Comparison of ENCODE assay signal across 1 cellular context in the genomic region with DNA sequence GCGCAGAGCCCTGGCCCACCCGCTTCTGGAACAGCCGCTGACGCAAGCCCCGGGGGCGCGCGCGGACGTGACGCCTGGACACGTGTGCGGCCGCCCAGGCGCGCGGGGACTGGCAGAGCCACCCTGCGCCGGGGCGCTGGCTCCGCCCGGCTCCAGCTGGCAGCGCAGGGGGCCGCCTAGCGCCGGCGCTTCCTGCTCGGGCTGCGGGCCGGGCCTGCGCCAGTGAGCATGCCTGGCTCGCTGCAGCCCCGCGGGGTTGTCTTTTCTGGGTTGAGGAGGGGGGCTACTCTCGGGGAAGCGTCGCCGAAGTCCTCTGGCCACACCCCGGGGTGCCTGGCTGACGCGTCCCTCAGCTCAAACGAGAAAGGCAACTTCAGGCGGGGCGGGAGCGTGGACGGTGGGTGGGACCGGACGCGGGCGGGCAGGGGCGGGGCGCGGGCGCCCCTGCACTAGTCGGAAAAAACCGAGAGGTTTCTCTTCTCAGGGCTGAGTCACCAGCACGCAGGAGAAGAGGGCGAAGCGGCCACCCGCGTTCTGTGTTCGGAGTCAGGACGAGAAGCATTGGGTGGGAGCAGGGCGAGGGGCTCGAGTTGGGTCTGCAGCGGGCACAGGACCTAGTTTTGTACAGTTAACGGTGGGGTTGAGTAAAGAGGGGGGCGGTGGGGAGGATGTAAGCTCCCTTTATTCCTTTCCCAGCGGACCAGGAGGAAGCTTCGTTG.
TF ChIP-seq lines count a peak whose summit lies in the region.

A gene with protein sequence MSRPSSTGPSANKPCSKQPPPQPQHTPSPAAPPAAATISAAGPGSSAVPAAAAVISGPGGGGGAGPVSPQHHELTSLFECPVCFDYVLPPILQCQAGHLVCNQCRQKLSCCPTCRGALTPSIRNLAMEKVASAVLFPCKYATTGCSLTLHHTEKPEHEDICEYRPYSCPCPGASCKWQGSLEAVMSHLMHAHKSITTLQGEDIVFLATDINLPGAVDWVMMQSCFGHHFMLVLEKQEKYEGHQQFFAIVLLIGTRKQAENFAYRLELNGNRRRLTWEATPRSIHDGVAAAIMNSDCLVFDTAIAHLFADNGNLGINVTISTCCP (minus strand): TSS at position 48 of the 719 bp plus-strand sequence. CDS start 320 bp downstream, outside the sequence.

TF ChIP-seq in HepG2, 621 proteins besides CTCF, POLR2A, EP300 and RAD21 (continued from another document and continues in another):
- TF ChIP-seq ZFP37 (CRISPR knock-in tag; IDR thresholded peaks at IDR 0.05; ENCODE audit: borderline replicate concordance) (0 out of 2 replicates have a peak, but pooled peaks have one; percentile 5), CAMTA2 (CRISPR knock-in tag; IDR thresholded peaks at IDR 0.05; ENCODE audit: borderline replicate concordance) (no peak), ZSCAN20 (CRISPR knock-in tag; IDR thresholded peaks at IDR 0.05; ENCODE audit: borderline replicate concordance) (no peak), RNF2 (conservative IDR thresholded peaks at IDR 0.05; ENCODE audit: low read depth) (peak; percentile 43; the same call in 1 of the 2 replicates), IRX3 (CRISPR knock-in tag; IDR thresholded peaks at IDR 0.05; ENCODE audit: borderline replicate concordance, low read depth) (no peak), REL (CRISPR knock-in tag; conservative IDR thresholded peaks at IDR 0.05) (peak; percentile 77; the same call in 1 of the 2 replicates), KDM2A (CRISPR knock-in tag; IDR thresholded peaks at IDR 0.05; ENCODE audit: borderline replicate concordance, low read depth) (peak; percentile 79), BORCS8-MEF2B (CRISPR knock-in tag; IDR thresholded peaks at IDR 0.05) (peak; percentile 15; the same call in 1 of the 2 replicates), ZNF709 (CRISPR knock-in tag; IDR thresholded peaks at IDR 0.05) (peak; percentile 75; the same call in 1 of the 2 replicates), TMF1 (CRISPR knock-in tag; IDR thresholded peaks at IDR 0.05; ENCODE audit: low read depth) (peak; percentile 44; the same call in 1 of the 2 replicates), ZNF572 (CRISPR knock-in tag; IDR thresholded peaks at IDR 0.05) (no peak), ZFP36L1 (CRISPR knock-in tag; IDR thresholded peaks at IDR 0.05) (0 out of 2 replicates have a peak, but pooled peaks have one; percentile 19), FIP1L1 (IDR thresholded peaks at IDR 0.05; ENCODE audit: borderline replicate concordance, insufficient read depth, low read depth, low read length) (no peak; the same call in 1 of the 2 replicates), ARNTL (CRISPR knock-in tag; IDR thresholded peaks at IDR 0.05) (peak; percentile 19; the same call in 1 of the 2 replicates), PRMT3 (CRISPR knock-in tag; IDR thresholded peaks at IDR 0.05; ENCODE audit: borderline replicate concordance, low read depth) (no peak), FOXC1 (CRISPR knock-in tag; IDR thresholded peaks at IDR 0.05; ENCODE audit: borderline replicate concordance) (no peak), SOX13 (IDR thresholded peaks at IDR 0.05) (no peak; the same call in 1 of the 2 replicates), SOX13 (CRISPR knock-in tag; conservative IDR thresholded peaks at IDR 0.05 in 1 of 2, IDR thresholded peaks at IDR 0.05 in 1 of 2) (peak in 1 of 2 experiments; percentile 32; a peak in 2 of 4 replicates), MEIS1 (CRISPR knock-in tag; IDR thresholded peaks at IDR 0.05; ENCODE audit: borderline replicate concordance) (0 out of 2 replicates have a peak, but pooled peaks have one; percentile 46), GABPA (IDR thresholded peaks at IDR 0.05; ENCODE audit: low read depth, low read length) (peak; percentile 46), GABPA (CRISPR knock-in tag; IDR thresholded peaks at IDR 0.05; ENCODE audit: low read depth) (peak; percentile 39; the same call in 1 of the 2 replicates), NRL (CRISPR knock-in tag; IDR thresholded peaks at IDR 0.05; ENCODE audit: borderline replicate concordance) (peak; percentile 72; the same call in 1 of the 2 replicates), ARNT2 (CRISPR knock-in tag; IDR thresholded peaks at IDR 0.05; ENCODE audit: low read depth) (peak; percentile 77; the same call in 1 of the 2 replicates), ZNF598 (CRISPR knock-in tag; IDR thresholded peaks at IDR 0.05; ENCODE audit: borderline replicate concordance) (peak; percentile 83; the same call in 1 of the 2 replicates), MXD4 (CRISPR knock-in tag; IDR thresholded peaks at IDR 0.05) (peak; percentile 44), ZNF674 (CRISPR knock-in tag; IDR thresholded peaks at IDR 0.05; ENCODE audit: low read depth) (no peak), MAZ (IDR thresholded peaks at IDR 0.05; ENCODE audit: borderline replicate concordance, low read depth, low read length) (peak; percentile 73), MAZ (CRISPR knock-in tag; IDR thresholded peaks at IDR 0.05; ENCODE audit: low read depth) (peak; percentile 80), KLF6 (CRISPR knock-in tag; IDR thresholded peaks at IDR 0.05) (peak; percentile 26; the same call in 1 of the 2 replicates), SAP130 (CRISPR knock-in tag; IDR thresholded peaks at IDR 0.05; ENCODE audit: low read depth) (peak; percentile 85), NFYB (CRISPR knock-in tag; IDR thresholded peaks at IDR 0.05) (no peak), ZFAT (CRISPR knock-in tag; conservative IDR thresholded peaks at IDR 0.05) (0 out of 2 replicates have a peak, but pooled peaks have one; percentile 45), THAP11 (CRISPR knock-in tag; IDR thresholded peaks at IDR 0.05) (0 out of 2 replicates have a peak, but pooled peaks have one; percentile 5), ZNF10 (CRISPR knock-in tag; IDR thresholded peaks at IDR 0.05; ENCODE audit: borderline replicate concordance, low read depth) (no peak), LCORL (IDR thresholded peaks at IDR 0.05) (no peak), LCORL (CRISPR knock-in tag; IDR thresholded peaks at IDR 0.05) (peak; percentile 46; the same call in 1 of the 2 replicates), SKI (IDR thresholded peaks at IDR 0.05; ENCODE audit: partially characterized antibody) (no peak)
- TF ChIP-seq, protein P1, sequence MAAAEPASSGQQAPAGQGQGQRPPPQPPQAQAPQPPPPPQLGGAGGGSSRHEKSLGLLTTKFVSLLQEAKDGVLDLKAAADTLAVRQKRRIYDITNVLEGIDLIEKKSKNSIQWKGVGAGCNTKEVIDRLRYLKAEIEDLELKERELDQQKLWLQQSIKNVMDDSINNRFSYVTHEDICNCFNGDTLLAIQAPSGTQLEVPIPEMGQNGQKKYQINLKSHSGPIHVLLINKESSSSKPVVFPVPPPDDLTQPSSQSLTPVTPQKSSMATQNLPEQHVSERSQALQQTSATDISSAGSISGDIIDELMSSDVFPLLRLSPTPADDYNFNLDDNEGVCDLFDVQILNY (CRISPR knock-in tag; conservative IDR thresholded peaks at IDR 0.05) = 0 out of 2 replicates have a peak, but pooled peaks have one; percentile 34
- TF ChIP-seq, protein P2, sequence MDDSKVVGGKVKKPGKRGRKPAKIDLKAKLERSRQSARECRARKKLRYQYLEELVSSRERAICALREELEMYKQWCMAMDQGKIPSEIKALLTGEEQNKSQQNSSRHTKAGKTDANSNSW (CRISPR knock-in tag; IDR thresholded peaks at IDR 0.05; ENCODE audit: borderline replicate concordance) = no peak
- TF ChIP-seq, protein P3, sequence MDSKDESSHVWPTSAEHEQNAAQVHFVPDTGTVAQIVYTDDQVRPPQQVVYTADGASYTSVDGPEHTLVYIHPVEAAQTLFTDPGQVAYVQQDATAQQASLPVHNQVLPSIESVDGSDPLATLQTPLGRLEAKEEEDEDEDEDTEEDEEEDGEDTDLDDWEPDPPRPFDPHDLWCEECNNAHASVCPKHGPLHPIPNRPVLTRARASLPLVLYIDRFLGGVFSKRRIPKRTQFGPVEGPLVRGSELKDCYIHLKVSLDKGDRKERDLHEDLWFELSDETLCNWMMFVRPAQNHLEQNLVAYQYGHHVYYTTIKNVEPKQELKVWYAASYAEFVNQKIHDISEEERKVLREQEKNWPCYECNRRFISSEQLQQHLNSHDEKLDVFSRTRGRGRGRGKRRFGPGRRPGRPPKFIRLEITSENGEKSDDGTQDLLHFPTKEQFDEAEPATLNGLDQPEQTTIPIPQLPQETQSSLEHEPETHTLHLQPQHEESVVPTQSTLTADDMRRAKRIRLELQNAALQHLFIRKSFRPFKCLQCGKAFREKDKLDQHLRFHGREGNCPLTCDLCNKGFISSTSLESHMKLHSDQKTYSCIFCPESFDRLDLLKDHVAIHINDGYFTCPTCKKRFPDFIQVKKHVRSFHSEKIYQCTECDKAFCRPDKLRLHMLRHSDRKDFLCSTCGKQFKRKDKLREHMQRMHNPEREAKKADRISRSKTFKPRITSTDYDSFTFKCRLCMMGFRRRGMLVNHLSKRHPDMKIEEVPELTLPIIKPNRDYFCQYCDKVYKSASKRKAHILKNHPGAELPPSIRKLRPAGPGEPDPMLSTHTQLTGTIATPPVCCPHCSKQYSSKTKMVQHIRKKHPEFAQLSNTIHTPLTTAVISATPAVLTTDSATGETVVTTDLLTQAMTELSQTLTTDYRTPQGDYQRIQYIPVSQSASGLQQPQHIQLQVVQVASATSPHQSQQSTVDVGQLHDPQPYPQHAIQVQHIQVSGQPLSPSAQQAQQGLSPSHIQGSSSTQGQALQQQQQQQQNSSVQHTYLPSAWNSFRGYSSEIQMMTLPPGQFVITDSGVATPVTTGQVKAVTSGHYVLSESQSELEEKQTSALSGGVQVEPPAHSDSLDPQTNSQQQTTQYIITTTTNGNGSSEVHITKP (CRISPR knock-in tag; IDR thresholded peaks at IDR 0.05; ENCODE audit: low read depth) = 0 out of 2 replicates have a peak, but pooled peaks have one; percentile 15
- TF ChIP-seq, protein P4, sequence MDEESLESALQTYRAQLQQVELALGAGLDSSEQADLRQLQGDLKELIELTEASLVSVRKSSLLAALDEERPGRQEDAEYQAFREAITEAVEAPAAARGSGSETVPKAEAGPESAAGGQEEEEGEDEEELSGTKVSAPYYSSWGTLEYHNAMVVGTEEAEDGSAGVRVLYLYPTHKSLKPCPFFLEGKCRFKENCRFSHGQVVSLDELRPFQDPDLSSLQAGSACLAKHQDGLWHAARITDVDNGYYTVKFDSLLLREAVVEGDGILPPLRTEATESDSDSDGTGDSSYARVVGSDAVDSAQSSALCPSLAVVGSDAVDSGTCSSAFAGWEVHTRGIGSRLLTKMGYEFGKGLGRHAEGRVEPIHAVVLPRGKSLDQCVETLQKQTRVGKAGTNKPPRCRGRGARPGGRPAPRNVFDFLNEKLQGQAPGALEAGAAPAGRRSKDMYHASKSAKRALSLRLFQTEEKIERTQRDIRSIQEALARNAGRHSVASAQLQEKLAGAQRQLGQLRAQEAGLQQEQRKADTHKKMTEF (CRISPR knock-in tag; IDR thresholded peaks at IDR 0.05) = peak; percentile 87
- TF ChIP-seq, protein P5, sequence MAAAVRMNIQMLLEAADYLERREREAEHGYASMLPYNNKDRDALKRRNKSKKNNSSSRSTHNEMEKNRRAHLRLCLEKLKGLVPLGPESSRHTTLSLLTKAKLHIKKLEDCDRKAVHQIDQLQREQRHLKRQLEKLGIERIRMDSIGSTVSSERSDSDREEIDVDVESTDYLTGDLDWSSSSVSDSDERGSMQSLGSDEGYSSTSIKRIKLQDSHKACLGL (CRISPR knock-in tag; IDR thresholded peaks at IDR 0.05) = no peak
- TF ChIP-seq, protein P6, sequence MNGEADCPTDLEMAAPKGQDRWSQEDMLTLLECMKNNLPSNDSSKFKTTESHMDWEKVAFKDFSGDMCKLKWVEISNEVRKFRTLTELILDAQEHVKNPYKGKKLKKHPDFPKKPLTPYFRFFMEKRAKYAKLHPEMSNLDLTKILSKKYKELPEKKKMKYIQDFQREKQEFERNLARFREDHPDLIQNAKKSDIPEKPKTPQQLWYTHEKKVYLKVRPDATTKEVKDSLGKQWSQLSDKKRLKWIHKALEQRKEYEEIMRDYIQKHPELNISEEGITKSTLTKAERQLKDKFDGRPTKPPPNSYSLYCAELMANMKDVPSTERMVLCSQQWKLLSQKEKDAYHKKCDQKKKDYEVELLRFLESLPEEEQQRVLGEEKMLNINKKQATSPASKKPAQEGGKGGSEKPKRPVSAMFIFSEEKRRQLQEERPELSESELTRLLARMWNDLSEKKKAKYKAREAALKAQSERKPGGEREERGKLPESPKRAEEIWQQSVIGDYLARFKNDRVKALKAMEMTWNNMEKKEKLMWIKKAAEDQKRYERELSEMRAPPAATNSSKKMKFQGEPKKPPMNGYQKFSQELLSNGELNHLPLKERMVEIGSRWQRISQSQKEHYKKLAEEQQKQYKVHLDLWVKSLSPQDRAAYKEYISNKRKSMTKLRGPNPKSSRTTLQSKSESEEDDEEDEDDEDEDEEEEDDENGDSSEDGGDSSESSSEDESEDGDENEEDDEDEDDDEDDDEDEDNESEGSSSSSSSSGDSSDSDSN (CRISPR knock-in tag; IDR thresholded peaks at IDR 0.05) = peak; percentile 74
- TF ChIP-seq, protein P7, sequence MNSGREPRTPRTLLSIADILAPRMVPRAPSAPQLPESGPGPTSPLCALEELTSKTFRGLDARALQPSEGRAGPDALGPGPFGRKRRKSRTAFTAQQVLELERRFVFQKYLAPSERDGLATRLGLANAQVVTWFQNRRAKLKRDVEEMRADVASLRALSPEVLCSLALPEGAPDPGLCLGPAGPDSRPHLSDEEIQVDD (CRISPR knock-in tag; IDR thresholded peaks at IDR 0.05; ENCODE audit: borderline replicate concordance) = no peak
- TF ChIP-seq, protein P8, sequence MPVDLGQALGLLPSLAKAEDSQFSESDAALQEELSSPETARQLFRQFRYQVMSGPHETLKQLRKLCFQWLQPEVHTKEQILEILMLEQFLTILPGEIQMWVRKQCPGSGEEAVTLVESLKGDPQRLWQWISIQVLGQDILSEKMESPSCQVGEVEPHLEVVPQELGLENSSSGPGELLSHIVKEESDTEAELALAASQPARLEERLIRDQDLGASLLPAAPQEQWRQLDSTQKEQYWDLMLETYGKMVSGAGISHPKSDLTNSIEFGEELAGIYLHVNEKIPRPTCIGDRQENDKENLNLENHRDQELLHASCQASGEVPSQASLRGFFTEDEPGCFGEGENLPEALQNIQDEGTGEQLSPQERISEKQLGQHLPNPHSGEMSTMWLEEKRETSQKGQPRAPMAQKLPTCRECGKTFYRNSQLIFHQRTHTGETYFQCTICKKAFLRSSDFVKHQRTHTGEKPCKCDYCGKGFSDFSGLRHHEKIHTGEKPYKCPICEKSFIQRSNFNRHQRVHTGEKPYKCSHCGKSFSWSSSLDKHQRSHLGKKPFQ (CRISPR knock-in tag; IDR thresholded peaks at IDR 0.05; ENCODE audit: insufficient replicate concordance) = peak; percentile 81
- TF ChIP-seq, protein P9, sequence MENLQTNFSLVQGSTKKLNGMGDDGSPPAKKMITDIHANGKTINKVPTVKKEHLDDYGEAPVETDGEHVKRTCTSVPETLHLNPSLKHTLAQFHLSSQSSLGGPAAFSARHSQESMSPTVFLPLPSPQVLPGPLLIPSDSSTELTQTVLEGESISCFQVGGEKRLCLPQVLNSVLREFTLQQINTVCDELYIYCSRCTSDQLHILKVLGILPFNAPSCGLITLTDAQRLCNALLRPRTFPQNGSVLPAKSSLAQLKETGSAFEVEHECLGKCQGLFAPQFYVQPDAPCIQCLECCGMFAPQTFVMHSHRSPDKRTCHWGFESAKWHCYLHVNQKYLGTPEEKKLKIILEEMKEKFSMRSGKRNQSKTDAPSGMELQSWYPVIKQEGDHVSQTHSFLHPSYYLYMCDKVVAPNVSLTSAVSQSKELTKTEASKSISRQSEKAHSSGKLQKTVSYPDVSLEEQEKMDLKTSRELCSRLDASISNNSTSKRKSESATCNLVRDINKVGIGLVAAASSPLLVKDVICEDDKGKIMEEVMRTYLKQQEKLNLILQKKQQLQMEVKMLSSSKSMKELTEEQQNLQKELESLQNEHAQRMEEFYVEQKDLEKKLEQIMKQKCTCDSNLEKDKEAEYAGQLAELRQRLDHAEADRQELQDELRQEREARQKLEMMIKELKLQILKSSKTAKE (CRISPR knock-in tag; IDR thresholded peaks at IDR 0.05; ENCODE audit: borderline replicate concordance) = peak; percentile 36; the same call in 1 of the 2 replicates
